Comparison of ENCODE assay signal across 8 cellular contexts in the genomic region with DNA sequence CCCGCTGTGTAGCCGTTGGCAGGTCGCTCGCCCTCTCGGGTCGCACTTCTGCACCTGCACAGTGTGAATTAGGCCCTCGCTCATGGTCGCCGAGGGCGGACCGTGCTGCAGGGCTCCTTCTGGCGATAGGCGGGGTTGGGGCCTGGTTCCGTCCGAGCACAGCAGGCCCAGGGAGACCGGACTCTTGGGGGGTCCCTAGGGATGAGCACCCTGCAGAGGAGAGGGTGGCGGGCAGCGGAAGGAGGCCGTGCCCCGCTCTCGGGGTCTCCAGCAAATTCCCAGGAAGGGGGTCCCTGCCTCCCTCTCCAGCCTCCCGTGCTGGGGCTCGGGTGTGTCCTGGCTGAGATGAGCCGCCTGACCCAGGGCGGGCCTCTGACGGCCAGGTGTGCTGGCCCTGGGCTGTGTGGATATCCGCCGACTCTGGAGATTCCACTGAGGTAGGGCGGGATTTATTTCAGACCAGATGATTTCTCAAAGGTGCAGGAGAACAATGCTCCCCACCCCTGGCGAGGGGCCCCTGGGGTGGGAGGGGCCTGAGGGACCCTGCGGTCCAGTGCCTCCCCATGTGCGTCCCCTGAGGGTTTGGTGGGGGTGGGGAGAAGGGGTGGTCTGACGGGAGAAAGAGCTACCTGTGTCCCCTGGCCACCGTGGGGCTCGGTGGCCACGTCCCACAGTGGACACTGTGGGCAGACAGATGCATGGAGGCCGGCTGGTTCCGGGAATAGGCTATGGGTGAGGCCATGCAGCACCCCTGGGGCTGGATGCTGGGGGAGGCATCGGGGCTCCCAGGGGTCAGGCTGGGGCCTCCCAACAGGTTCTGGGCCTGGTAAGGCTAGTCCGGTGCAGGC. TPM values are rescaled to one million over a fixed set of nuclear protein-coding genes. Genes with fewer than 3 reads are reported as not detected.
DNase-seq lines count a peak whose midpoint lies in the region; ATAC-seq and TF ChIP-seq lines count a peak whose summit lies in the region.

No MANE protein-coding gene starts in this region.

- H3K4me3 Mint-ChIP-seq in activated T-cell treated with anti-CD3 and anti-CD28 coated beads, Interleukin-2, amount 50 U/mL, for 4 hours: peak overlapping the region; percentile 49
- peak overlapping the region; percentile 37 for H3K4me3 Mint-ChIP-seq in activated T-helper 2 cell treated with anti-CD3 and anti-CD28 coated beads, Interferon-gamma antibody, Interleukin-2, Interleukin-4, amounts not matched to agents 10 μg/mL and 5 μg/mL and 100 μg/mL, durations not matched to agents 14 hours and 24 hours and 36 hours (ENCODE audit: low read depth)
- peak overlapping the region; percentile 55 to 77 (median 63) for H3K4me3 Mint-ChIP-seq in immature natural killer cell

- ATAC-seq in activated T-cell treated with anti-CD3 and anti-CD28 coated beads, Interleukin-2, amount 50 U/mL, for 4 hours: no peak

- TF ChIP-seq EP300 in suprapubic skin (IDR thresholded peaks at IDR 0.05): no peak

- intact Hi-C loops in activated T-helper 2 cell treated with anti-CD3 and anti-CD28 coated beads, Interferon-gamma antibody, Interleukin-2, Interleukin-4, amounts not matched to agents 10 μg/mL and 5 μg/mL and 100 μg/mL, durations not matched to agents 14 hours and 24 hours and 36 hours (cut with micrococcal nuclease): loop anchor here (1.0 to 5.0 kb wide), 2 partner anchors 27 to 438 kb away; a partner anchor contains a TSS

- 61% methylated on average over 7 of the region's 40 CpGs for WGBS in suprapubic skin

- no peak for TF ChIP-seq POLR2A in suprapubic skin (IDR thresholded peaks at IDR 0.05)

- H3K36me3 Mint-ChIP-seq in activated T-cell treated with anti-CD3 and anti-CD28 coated beads, Interleukin-2, amount 50 U/mL, for 4 hours (ENCODE audit: insufficient read depth): no peaks in the 10 kb centered on the region
- peaks cover 4% of the 10 kb centered on the region for H3K36me3 Mint-ChIP-seq in activated T-helper 2 cell treated with anti-CD3 and anti-CD28 coated beads, Interferon-gamma antibody, Interleukin-2, Interleukin-4, amounts not matched to agents 10 μg/mL and 5 μg/mL and 100 μg/mL, durations not matched to agents 14 hours and 24 hours and 36 hours (ENCODE audit: low read depth)
- H3K36me3 Mint-ChIP-seq in immature natural killer cell: no peaks in the 10 kb centered on the region

- DNase-seq in activated T-cell treated with anti-CD3 and anti-CD28 coated beads, Interleukin-2, amount 50 U/mL, for 4 hours: no peak
- DNase-seq in activated T-cell treated with anti-CD3 and anti-CD28 coated beads for 4 hours: no peak
- DNase-seq in activated T-helper 2 cell treated with anti-CD3 and anti-CD28 coated beads, Interferon-gamma antibody, Interleukin-2, Interleukin-4, amounts not matched to agents 10 μg/mL and 5 μg/mL and 100 μg/mL, durations not matched to agents 14 hours and 24 hours and 36 hours (ENCODE audit: low spot score): no peak
- DNase-seq in immature natural killer cell: no peak
- DNase-seq in suprapubic skin (ENCODE audit: low spot score in 2 of 2): peak in 1 of 2 donors; percentile 72
- DNase-seq in stimulated activated CD4-positive, alpha-beta T cell treated with anti-CD3 and anti-CD28 coated beads, Interleukin-1b, Interleukin-23, amount 100 ng/mL, for 48 hours: no peak
- no peak for DNase-seq in NCI-H2029 (lab: John Stamatoyannopoulos, UW)
- no peak for DNase-seq in H4 (ENCODE audit: low spot score)

- H3K27ac ChIP-seq in suprapubic skin: no peak overlapping the region

- H3K27ac Mint-ChIP-seq in activated T-helper 2 cell treated with anti-CD3 and anti-CD28 coated beads, Interferon-gamma antibody, Interleukin-2, Interleukin-4, amounts not matched to agents 10 μg/mL and 5 μg/mL and 100 μg/mL, durations not matched to agents 14 hours and 24 hours and 36 hours: peak overlapping the region; percentile 38
- H3K27ac Mint-ChIP-seq in immature natural killer cell: no peak overlapping the region

- no peak for TF ChIP-seq CTCF in suprapubic skin (IDR thresholded peaks at IDR 0.05)

- no peaks in the 10 kb centered on the region for H3K27me3 Mint-ChIP-seq in activated T-cell treated with anti-CD3 and anti-CD28 coated beads, Interleukin-2, amount 50 U/mL, for 4 hours (ENCODE audit: low read depth)
- H3K27me3 Mint-ChIP-seq in activated T-helper 2 cell treated with anti-CD3 and anti-CD28 coated beads, Interferon-gamma antibody, Interleukin-2, Interleukin-4, amounts not matched to agents 10 μg/mL and 5 μg/mL and 100 μg/mL, durations not matched to agents 14 hours and 24 hours and 36 hours (ENCODE audit: low read depth): no peaks in the 10 kb centered on the region
- H3K27me3 Mint-ChIP-seq in immature natural killer cell (ENCODE audit: low read depth in 3 of 3): peaks cover 6 to 7% (median 7%) of the 10 kb centered on the region in 3 donors

- H3K9me3 ChIP-seq in suprapubic skin: no peaks in the 10 kb centered on the region

- no peaks in the 10 kb centered on the region for H3K9me3 Mint-ChIP-seq in activated T-cell treated with anti-CD3 and anti-CD28 coated beads, Interleukin-2, amount 50 U/mL, for 4 hours
- H3K9me3 Mint-ChIP-seq in activated T-helper 2 cell treated with anti-CD3 and anti-CD28 coated beads, Interferon-gamma antibody, Interleukin-2, Interleukin-4, amounts not matched to agents 10 μg/mL and 5 μg/mL and 100 μg/mL, durations not matched to agents 14 hours and 24 hours and 36 hours: no peaks in the 10 kb centered on the region
- H3K9me3 Mint-ChIP-seq in immature natural killer cell: no peaks in the 10 kb centered on the region

- peaks cover 22% of the 10 kb centered on the region for H3K4me1 ChIP-seq in suprapubic skin

- peak overlapping the region; percentile 76 for H3K4me3 ChIP-seq in suprapubic skin

- no peaks in the 10 kb centered on the region for H3K36me3 ChIP-seq in suprapubic skin

- peaks cover 11% of the 10 kb centered on the region for H3K4me1 Mint-ChIP-seq in activated T-cell treated with anti-CD3 and anti-CD28 coated beads, Interleukin-2, amount 50 U/mL, for 4 hours (ENCODE audit: low read depth)
- H3K4me1 Mint-ChIP-seq in activated T-helper 2 cell treated with anti-CD3 and anti-CD28 coated beads, Interferon-gamma antibody, Interleukin-2, Interleukin-4, amounts not matched to agents 10 μg/mL and 5 μg/mL and 100 μg/mL, durations not matched to agents 14 hours and 24 hours and 36 hours (ENCODE audit: low read depth): peaks cover 11% of the 10 kb centered on the region
- peaks cover 10 to 13% of the 10 kb centered on the region in 2 donors for H3K4me1 Mint-ChIP-seq in immature natural killer cell

- no peaks in the 10 kb centered on the region for H3K27me3 ChIP-seq in suprapubic skin

RNA-seq across cellular contexts. Expression of a gene that starts 0.9 kb away (rescaled TPM):
- total RNA-seq in activated T-cell treated with anti-CD3 and anti-CD28 coated beads, Interleukin-2, amount 50 U/mL, for 4 hours: 1 to 10 TPM; 1.3 to 4.0 (median 1.6) TPM
- total RNA-seq in activated T-helper 2 cell treated with anti-CD3 and anti-CD28 coated beads, Interferon-gamma antibody, Interleukin-2, Interleukin-4, amounts not matched to agents 10 μg/mL and 5 μg/mL and 100 μg/mL, durations not matched to agents 14 hours and 24 hours and 36 hours: 2.7 and 3.3 TPM in 2 replicates
- 1 to 10 TPM in 1 of 3 donors, under 1 TPM in 2; 0.38 to 2.6 (median 0.83) TPM for polyA plus RNA-seq in immature natural killer cell
- 1 to 10 TPM; 2.2 to 8.0 (median 4.9) TPM for total RNA-seq in suprapubic skin
- 0.04 and 0.46 TPM in 2 replicates for total RNA-seq in H4 (2014; rRNA removed; shearing (Covaris generic))

RNA-seq across cellular contexts. Expression of a gene that starts 27.1 kb away (rescaled TPM):
- 100 to 1,000 TPM; 131 to 171 (median 147) TPM for total RNA-seq in activated T-cell treated with anti-CD3 and anti-CD28 coated beads, Interleukin-2, amount 50 U/mL, for 4 hours
- total RNA-seq in activated T-helper 2 cell treated with anti-CD3 and anti-CD28 coated beads, Interferon-gamma antibody, Interleukin-2, Interleukin-4, amounts not matched to agents 10 μg/mL and 5 μg/mL and 100 μg/mL, durations not matched to agents 14 hours and 24 hours and 36 hours: 125 and 127 TPM in 2 replicates
- 10 to 100 TPM; 59.0 to 71.6 (median 61.7) TPM for polyA plus RNA-seq in immature natural killer cell
- 10 to 100 TPM; 36.9 to 59.1 (median 40.8) TPM for total RNA-seq in suprapubic skin
- total RNA-seq in H4 (2014; rRNA removed; shearing (Covaris generic)): 165 and 185 TPM in 2 replicates

RNA-seq across cellular contexts. Expression of a gene that starts 36.1 kb away (rescaled TPM):
- 10 to 100 TPM; 17.4 to 21.8 (median 17.6) TPM for total RNA-seq in activated T-cell treated with anti-CD3 and anti-CD28 coated beads, Interleukin-2, amount 50 U/mL, for 4 hours
- total RNA-seq in activated T-helper 2 cell treated with anti-CD3 and anti-CD28 coated beads, Interferon-gamma antibody, Interleukin-2, Interleukin-4, amounts not matched to agents 10 μg/mL and 5 μg/mL and 100 μg/mL, durations not matched to agents 14 hours and 24 hours and 36 hours: 23.5 and 27.1 TPM in 2 replicates
- 10 to 100 TPM; 25.5 to 37.9 (median 37.3) TPM for polyA plus RNA-seq in immature natural killer cell
- 10 to 100 TPM; 50.4 to 77.2 (median 57.6) TPM for total RNA-seq in suprapubic skin
- 18.4 and 30.7 TPM in 2 replicates for total RNA-seq in H4 (2014; rRNA removed; shearing (Covaris generic))

RNA-seq across cellular contexts. Expression of a gene that starts 36.3 kb away (rescaled TPM):
- total RNA-seq in activated T-cell treated with anti-CD3 and anti-CD28 coated beads, Interleukin-2, amount 50 U/mL, for 4 hours: 10 to 100 TPM; 53.1 to 75.0 (median 69.3) TPM
- 137 and 141 TPM in 2 replicates for total RNA-seq in activated T-helper 2 cell treated with anti-CD3 and anti-CD28 coated beads, Interferon-gamma antibody, Interleukin-2, Interleukin-4, amounts not matched to agents 10 μg/mL and 5 μg/mL and 100 μg/mL, durations not matched to agents 14 hours and 24 hours and 36 hours
- 10 to 100 TPM in 1 of 3 donors, 1 to 10 TPM in 2; 5.0 to 11.9 (median 7.3) TPM for polyA plus RNA-seq in immature natural killer cell
- total RNA-seq in suprapubic skin: 10 to 100 TPM in 2 of 4 donors, 1 to 10 TPM in 2; 7.2 to 11.7 (median 8.8) TPM
- 22.3 and 22.6 TPM in 2 replicates for total RNA-seq in H4 (2014; rRNA removed; shearing (Covaris generic))
